9 cellular contexts compared by ENCODE assay signal in the genomic region with DNA sequence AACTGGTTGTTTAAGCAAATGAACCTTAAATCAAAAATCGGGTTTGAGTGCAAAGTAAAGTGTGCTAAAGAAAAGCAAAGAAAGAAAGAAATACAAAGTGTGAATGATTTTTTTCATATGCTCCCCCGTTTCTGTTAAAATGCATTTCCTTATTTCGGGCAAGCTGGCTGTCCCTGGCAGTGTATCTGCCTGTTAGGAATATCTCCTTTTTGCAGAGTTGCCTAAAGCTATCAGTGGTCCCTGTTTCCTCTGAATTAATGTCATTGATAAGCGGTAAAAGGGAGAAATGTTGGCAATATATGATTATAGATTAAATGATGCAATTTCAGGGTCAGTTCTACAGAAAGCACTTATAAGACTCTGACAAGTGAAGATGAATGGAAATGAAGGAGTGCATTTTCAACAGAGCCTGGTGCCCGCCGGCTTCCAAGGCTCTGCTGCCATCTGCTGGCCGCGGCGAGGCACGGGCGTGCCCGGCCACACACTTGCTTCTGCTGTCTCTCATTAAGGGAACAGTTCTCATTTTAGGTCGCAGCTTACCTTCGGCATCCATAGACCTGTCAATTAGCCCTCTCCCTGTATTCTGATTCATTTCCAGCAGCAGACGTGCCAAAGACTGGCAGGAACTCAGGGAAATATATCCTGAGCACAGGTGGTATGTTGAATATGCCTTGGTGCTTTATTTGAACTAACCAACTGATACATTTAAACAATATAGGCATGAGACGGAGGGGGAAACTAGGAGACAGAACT.
DNase-seq lines count a peak whose midpoint lies in the region; ATAC-seq and TF ChIP-seq lines count a peak whose summit lies in the region.
"Had no signal": no experiment of that assay in that cellular context is flagged by ENCODE, and none has a peak within 500 bp of the region (broad histone marks: within the 10 kb centered on the region; RNA-seq: fewer than 3 reads in every experiment).

No MANE protein-coding gene starts in this region.

- DNase-seq in CD4-positive, alpha-beta T cell: peak in 9 of 10 experiments; percentile 19 to 61 (median 34)
- DNase-seq in NCI-H82 (lab: John Stamatoyannopoulos, UW) (peak; percentile 78), mesendoderm (peak; percentile 61)
- peak; percentile 59 for DNase-seq in activated CD8-positive, alpha-beta T cell treated with anti-CD3 and anti-CD28 coated beads for 36 hours
- DNase-seq in effector memory CD8-positive, alpha-beta T cell: peak; percentile 28 to 40 (median 35)
- DNase-seq in stimulated activated CD8-positive, alpha-beta memory T cell treated with anti-CD3 and anti-CD28 coated beads, Interleukin-7, amount 100 ng/mL, for 24 hours (ENCODE audit: low read depth): peak; percentile 22

- intact Hi-C loops in CD4-positive, alpha-beta T cell (cut with DNase I, micrococcal nuclease): loop anchor here (5.0 to 10.0 kb wide), 2 partner anchors 1500 to 1753 kb away; no protein-coding TSS in a partner anchor
- intact Hi-C loops in activated CD8-positive, alpha-beta T cell treated with anti-CD3 and anti-CD28 coated beads for 36 hours (cut with micrococcal nuclease): no loop called here

- H3K27me3 Mint-ChIP-seq in CD4-positive, alpha-beta T cell: no peaks in the 10 kb centered on the region
- no peaks in the 10 kb centered on the region for H3K27me3 Mint-ChIP-seq in activated CD8-positive, alpha-beta T cell treated with anti-CD3 and anti-CD28 coated beads for 36 hours
- no peaks in the 10 kb centered on the region for H3K27me3 Mint-ChIP-seq in effector memory CD8-positive, alpha-beta T cell

- H2BK15ac ChIP-seq in mesendoderm (replicated peaks; ENCODE audit: low read depth): no peak overlapping the region

- H3K4ac ChIP-seq in mesendoderm (ENCODE audit: low read depth, low read length): no peak overlapping the region

- H3K4me1 ChIP-seq in mesendoderm (ENCODE audit: control insufficient read depth, low read depth, low read length): no peaks in the 10 kb centered on the region

- no peak overlapping the region for H3K27ac ChIP-seq in CD4-positive, alpha-beta T cell (ENCODE audit: low read depth, low read length)
- no peak overlapping the region for H3K27ac ChIP-seq in mesendoderm (ENCODE audit: low read depth, low read length)

- H3K4me3 ChIP-seq in mesendoderm (ENCODE audit: low read length): no peak overlapping the region

- H3K79me2 ChIP-seq in mesendoderm (ENCODE audit: control insufficient read depth, insufficient read depth, low read length): no peaks in the 10 kb centered on the region

- H3K4me1 Mint-ChIP-seq in CD4-positive, alpha-beta T cell (ENCODE audit: low read depth): no peaks in the 10 kb centered on the region
- no peaks in the 10 kb centered on the region for H3K4me1 Mint-ChIP-seq in activated CD8-positive, alpha-beta T cell treated with anti-CD3 and anti-CD28 coated beads for 36 hours (ENCODE audit: low read depth)
- H3K4me1 Mint-ChIP-seq in effector memory CD8-positive, alpha-beta T cell (ENCODE audit: low read depth in 2 of 2): no peaks in the 10 kb centered on the region

- H3K23ac ChIP-seq in mesendoderm (ENCODE audit: low read length): no peak overlapping the region

- no peaks in the 10 kb centered on the region for H3K36me3 ChIP-seq in mesendoderm (ENCODE audit: control insufficient read depth, insufficient read depth, low read length)

- H3K36me3 Mint-ChIP-seq in CD4-positive, alpha-beta T cell (ENCODE audit: low read depth): no peaks in the 10 kb centered on the region
- no peaks in the 10 kb centered on the region for H3K36me3 Mint-ChIP-seq in activated CD8-positive, alpha-beta T cell treated with anti-CD3 and anti-CD28 coated beads for 36 hours (ENCODE audit: low read depth)
- no peaks in the 10 kb centered on the region for H3K36me3 Mint-ChIP-seq in effector memory CD8-positive, alpha-beta T cell (ENCODE audit: insufficient read depth)

- H3K9me3 ChIP-seq in CD4-positive, alpha-beta T cell (ENCODE audit: control insufficient read depth, low read length): no peaks in the 10 kb centered on the region

- no peaks in the 10 kb centered on the region for H3K27me3 ChIP-seq in CD4-positive, alpha-beta T cell (ENCODE audit: control insufficient read depth, insufficient read depth, low read length)
- H3K27me3 ChIP-seq in mesendoderm (ENCODE audit: insufficient read depth, low read length, poor library complexity): no peaks in the 10 kb centered on the region

- no CpG with 5 or more reads among the region's 16 CpGs for WGBS in mesendoderm (ENCODE audit: extremely low coverage, insufficient coverage, low lambda C conversion rate)

- no peaks in the 10 kb centered on the region for H3K9me3 Mint-ChIP-seq in CD4-positive, alpha-beta T cell
- no peaks in the 10 kb centered on the region for H3K9me3 Mint-ChIP-seq in activated CD8-positive, alpha-beta T cell treated with anti-CD3 and anti-CD28 coated beads for 36 hours
- H3K9me3 Mint-ChIP-seq in effector memory CD8-positive, alpha-beta T cell: no peaks in the 10 kb centered on the region
- H3K9me3 Mint-ChIP-seq: T-helper 1 cell treated with Interleukin-12 subunit alpha and Interleukin-12 subunit beta and Interleukin-4 antibody, amounts not matched to agents 30 μg/mL and 1 μg/mL, for 36 hours had no signal

- no peak overlapping the region for H3K4me2 ChIP-seq in mesendoderm (ENCODE audit: low read length)

- H3K56ac ChIP-seq in mesendoderm (ENCODE audit: low read length): no peak overlapping the region

- CTCF ChIA-PET in CD4-positive, alpha-beta T cell (lab: Charles Lee): interaction anchor here (1.1 kb wide), 1 partner anchor 9 kb away, joined by 3 read pairs; no protein-coding TSS in a partner anchor
- CTCF ChIA-PET in activated CD8-positive, alpha-beta T cell treated with anti-CD3 and anti-CD28 coated beads for 36 hours (lab: Charles Lee): interaction anchor here (0.6 to 1.8 kb wide), 5 partner anchors 9 to 820 kb away, joined by 3 to 6 read pairs (median 4); no protein-coding TSS in a partner anchor

- H2AK5ac ChIP-seq in mesendoderm (ENCODE audit: low read length): no peak overlapping the region

- peak; percentile 54 for ATAC-seq in CD4-positive, alpha-beta T cell (ENCODE audit: poor library complexity)
- ATAC-seq in GM19351 (IDR thresholded peaks at IDR 0.05; ENCODE audit: unreplicated experiment): peak; percentile 94
- peak; percentile 93 for ATAC-seq in HG03354 (IDR thresholded peaks at IDR 0.05; ENCODE audit: poor library complexity, severe bottlenecking, unreplicated experiment)
- peak; percentile 60 for ATAC-seq in activated CD8-positive, alpha-beta T cell treated with anti-CD3 and anti-CD28 coated beads for 36 hours
- peak; percentile 73 for ATAC-seq in effector memory CD8-positive, alpha-beta T cell (replicated peaks)

- no peak overlapping the region for H3K4me3 Mint-ChIP-seq in CD4-positive, alpha-beta T cell
- H3K4me3 Mint-ChIP-seq in activated CD8-positive, alpha-beta T cell treated with anti-CD3 and anti-CD28 coated beads for 36 hours: no peak overlapping the region
- H3K4me3 Mint-ChIP-seq in effector memory CD8-positive, alpha-beta T cell: no peak overlapping the region
- H3K4me3 Mint-ChIP-seq: T-helper 1 cell treated with Interleukin-12 subunit alpha and Interleukin-12 subunit beta and Interleukin-4 antibody, amounts not matched to agents 30 μg/mL and 1 μg/mL, for 36 hours had no signal

- H2BK120ac ChIP-seq in mesendoderm (ENCODE audit: low read depth, low read length): no peak overlapping the region

- TF ChIP-seq CTCF in CD4-positive, alpha-beta T cell (IDR thresholded peaks at IDR 0.05): peak; percentile 79
- TF ChIP-seq CTCF in activated CD8-positive, alpha-beta T cell treated with anti-CD3 and anti-CD28 coated beads for 36 hours (IDR thresholded peaks at IDR 0.05): peak; percentile 90

- H3K18ac ChIP-seq in mesendoderm (ENCODE audit: low read length): no peak overlapping the region

- H4K8ac ChIP-seq in mesendoderm (ENCODE audit: low read depth, low read length): no peak overlapping the region

- H3K27ac Mint-ChIP-seq in CD4-positive, alpha-beta T cell: no peak overlapping the region
- H3K27ac Mint-ChIP-seq in activated CD8-positive, alpha-beta T cell treated with anti-CD3 and anti-CD28 coated beads for 36 hours: no peak overlapping the region
- no peak overlapping the region for H3K27ac Mint-ChIP-seq in effector memory CD8-positive, alpha-beta T cell
- H3K27ac Mint-ChIP-seq: T-helper 1 cell treated with Interleukin-12 subunit alpha and Interleukin-12 subunit beta and Interleukin-4 antibody, amounts not matched to agents 30 μg/mL and 1 μg/mL, for 36 hours had no signal

- H2BK5ac ChIP-seq in mesendoderm (ENCODE audit: low read length): no peak overlapping the region

- POLR2A ChIA-PET in CD4-positive, alpha-beta T cell (lab: Charles Lee): no interaction called here
- POLR2A ChIA-PET in activated CD8-positive, alpha-beta T cell treated with anti-CD3 and anti-CD28 coated beads for 36 hours (lab: Charles Lee): no interaction called here

- H3K79me1 ChIP-seq in mesendoderm (ENCODE audit: low read length): no peaks in the 10 kb centered on the region

- no peak overlapping the region for H3K9ac ChIP-seq in mesendoderm (ENCODE audit: low read length)

- H4K5ac ChIP-seq in mesendoderm (ENCODE audit: low read length): no peak overlapping the region

Comparison
In these comparisons a context has a peak if more than half of its experiments do, and no peak if none do; other contexts are left out.
1. DNase-seq: peak in every context shown above with its lines; median percentile 78 in NCI-H82; 61 in mesendoderm; 59 in activated CD8-positive, alpha-beta T cell treated with anti-CD3 and anti-CD28 coated beads for 36 hours; 35 in effector memory CD8-positive, alpha-beta T cell; 34 in CD4-positive, alpha-beta T cell; 22 in stimulated activated CD8-positive, alpha-beta memory T cell treated with anti-CD3 and anti-CD28 coated beads, Interleukin-7, amount 100 ng/mL, for 24 hours.